8 cellular contexts compared by ENCODE assay signal in the genomic region with DNA sequence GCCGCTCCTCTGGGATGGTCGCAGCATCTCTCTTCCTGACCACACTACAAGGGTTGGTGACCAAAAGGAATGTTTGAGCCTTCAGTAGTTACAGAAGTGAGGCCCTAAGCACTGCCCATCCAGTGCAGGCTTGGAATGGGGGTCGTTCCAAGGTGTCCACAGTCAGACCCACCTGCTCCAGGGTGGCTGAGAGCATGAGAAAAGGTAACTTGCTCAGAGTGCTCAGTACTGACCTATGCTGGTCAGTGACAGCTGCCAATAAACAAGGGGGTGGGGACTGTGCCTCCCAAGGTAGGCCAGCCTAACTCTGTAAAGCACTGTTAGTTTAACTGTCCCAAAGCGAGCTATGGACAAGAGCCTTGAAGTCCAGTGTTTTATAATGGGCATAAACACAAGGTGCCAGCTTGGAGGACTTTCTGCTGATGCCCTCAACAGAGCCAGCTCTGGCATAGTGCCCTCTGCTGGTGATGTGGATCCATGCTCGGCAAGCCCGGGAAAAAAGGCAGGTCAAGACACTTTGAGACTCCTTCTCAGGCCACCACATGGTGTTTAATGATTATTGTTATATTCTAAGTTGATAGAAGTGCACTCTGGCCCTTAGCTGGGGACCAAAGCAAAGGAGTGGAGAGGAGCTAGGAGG.
A peak's percentile ranks its signal among the peaks of the same experiment; 100 is the strongest.
DNase-seq lines count a peak whose midpoint lies in the region; ATAC-seq and TF ChIP-seq lines count a peak whose summit lies in the region.

No MANE protein-coding gene starts in this region.

- no peaks in the 10 kb centered on the region for H3K4me1 Mint-ChIP-seq in T-helper 2 cell treated with Interferon-gamma antibody and Interleukin-4, amounts not matched to agents 5 μg/mL and 100 μg/mL, for 36 hours (ENCODE audit: low read depth)

- no peaks in the 10 kb centered on the region for H3K27me3 ChIP-seq in MG63
- H3K27me3 ChIP-seq in body of pancreas, result no peaks in the 10 kb centered on the region

- peak overlapping the region; percentile 36 to 77 (median 61) for H3K27ac ChIP-seq in body of pancreas

- 51 to 60% methylated on average over 6 of the region's 6 CpGs for WGBS in body of pancreas, 2 donors

- H3K4me3 Mint-ChIP-seq in T-helper 2 cell treated with Interferon-gamma antibody and Interleukin-4, amounts not matched to agents 5 μg/mL and 100 μg/mL, for 36 hours, result no peak overlapping the region

- no peaks in the 10 kb centered on the region for H3K9me3 ChIP-seq in MG63
- no peaks in the 10 kb centered on the region for H3K9me3 ChIP-seq in body of pancreas

- peak; percentile 28 to 59 (median 54) for TF ChIP-seq CTCF in body of pancreas (IDR thresholded peaks at IDR 0.05)

- H3K4me3 ChIP-seq in MG63 (no peak overlapping the region), body of pancreas (no peak overlapping the region)

- no peak overlapping the region for H3K27ac Mint-ChIP-seq in T-helper 2 cell treated with Interferon-gamma antibody and Interleukin-4, amounts not matched to agents 5 μg/mL and 100 μg/mL, for 36 hours

- peaks cover 22% of the 10 kb centered on the region for H3K4me1 ChIP-seq in body of pancreas

- no peaks in the 10 kb centered on the region for H3K36me3 ChIP-seq in MG63
- H3K36me3 ChIP-seq in body of pancreas (replicated peaks in 1 of 2; ENCODE audit: insufficient read depth in 1 of 2, low read depth in 2 of 2), result no peaks in the 10 kb centered on the region

- no peaks in the 10 kb centered on the region for H3K9me3 Mint-ChIP-seq in T-helper 2 cell treated with Interferon-gamma antibody and Interleukin-4, amounts not matched to agents 5 μg/mL and 100 μg/mL, for 36 hours

- DNase-seq in ELF-1 (ENCODE audit: low read depth, low spot score), result peak; percentile 74
- peak; percentile 54 for DNase-seq in MG63
- peak; percentile 37 for DNase-seq in T-helper 2 cell treated with Interferon-gamma antibody and Interleukin-4, amounts not matched to agents 5 μg/mL and 100 μg/mL, for 36 hours (ENCODE audit: low spot score)
- peak; percentile 74 to 78 (median 76) for DNase-seq in body of pancreas
- DNase-seq in iPS-NIHi7 (ENCODE audit: extremely low spot score), result peak; percentile 84
- DNase-seq in stimulated activated CD4-positive, alpha-beta T cell treated with anti-CD3 and anti-CD28 coated beads, Interleukin-1b, Interleukin-23, amount 100 ng/mL, for 4 hours (ENCODE audit: low read depth in 2 of 2), result peak; percentile 17 to 32
- no peak for DNase-seq in NCI-H187 treated with DMSO at 0.1 percent for 48 hours (lab: John Stamatoyannopoulos, UW)

- no peaks in the 10 kb centered on the region for H3K36me3 Mint-ChIP-seq in T-helper 2 cell treated with Interferon-gamma antibody and Interleukin-4, amounts not matched to agents 5 μg/mL and 100 μg/mL, for 36 hours (ENCODE audit: low read depth)

- ATAC-seq in GM21717 (IDR thresholded peaks at IDR 0.05; ENCODE audit: unreplicated experiment), result peak; percentile 76
- ATAC-seq in body of pancreas, result peak; percentile 64

- intact Hi-C loops in body of pancreas (cut with DNase I), result loop anchor here (10.0 kb wide), 1 partner anchor 337 kb away; no protein-coding TSS in a partner anchor

- H3K27me3 Mint-ChIP-seq in T-helper 2 cell treated with Interferon-gamma antibody and Interleukin-4, amounts not matched to agents 5 μg/mL and 100 μg/mL, for 36 hours (ENCODE audit: low read depth), result peaks cover 2% of the 10 kb centered on the region

- TF ChIP-seq POLR2A in body of pancreas (IDR thresholded peaks at IDR 0.05), result no peak
